ENCODE assay signal across 2 cellular contexts in genomic region chr19:10510301-10510802, GRCh38.
TF ChIP-seq lines count a peak whose summit lies in the region.

No MANE protein-coding gene starts in this region.

TF ChIP-seq in HEK293, 187 proteins besides CTCF, POLR2A, EP300 and RAD21:
- TF ChIP-seq ZNF792 (tag by site-specific recombination; IDR thresholded peaks at IDR 0.05) (no peak), ZNF654 (tag by site-specific recombination; IDR thresholded peaks at IDR 0.05; ENCODE audit: low read depth) (peak; percentile 11; the same call in 1 of the 2 replicates), ZIC2 (tag by site-specific recombination; IDR thresholded peaks at IDR 0.05) (0 out of 2 replicates have a peak, but pooled peaks have one; percentile 14), KLF17 (tag by site-specific recombination; IDR thresholded peaks at IDR 0.05) (no peak), ZNF791 (tag by site-specific recombination; IDR thresholded peaks at IDR 0.05) (no peak), ZBTB8A (tag by site-specific recombination; IDR thresholded peaks at IDR 0.05) (peak; percentile 11; the same call in 1 of the 2 replicates), GLIS2 (tag by site-specific recombination; IDR thresholded peaks at IDR 0.05) (peak; percentile 54; the same call in 1 of the 2 replicates), PATZ1 (tag by site-specific recombination; IDR thresholded peaks at IDR 0.05) (peak; percentile 75), ZNF121 (tag by site-specific recombination; IDR thresholded peaks at IDR 0.05) (no peak), GLIS1 (tag by site-specific recombination; IDR thresholded peaks at IDR 0.05) (peak; percentile 71), MZF1 (tag by site-specific recombination; IDR thresholded peaks at IDR 0.05; ENCODE audit: borderline replicate concordance) (no peak), PRDM10 (tag by site-specific recombination; IDR thresholded peaks at IDR 0.05) (peak; percentile 56)
TF ChIP-seq in HEK293: peak in this region for 7.

TF ChIP-seq in H1, 55 proteins besides CTCF, POLR2A, EP300 and RAD21:
- no peak for TF ChIP-seq TBP (IDR thresholded peaks at IDR 0.05; ENCODE audit: low read depth, low read length)
- no peak for TF ChIP-seq POLR2AphosphoS5 (IDR thresholded peaks at IDR 0.05; ENCODE audit: low read depth, low read length)
- TF ChIP-seq HDAC6 (IDR thresholded peaks at IDR 0.05; ENCODE audit: low read depth, low read length), result no peak
- 0 out of 2 replicates have a peak, but pooled peaks have one; percentile 36 for TF ChIP-seq TEAD4 (IDR thresholded peaks at IDR 0.05; ENCODE audit: low read depth, low read length)
- no peak for TF ChIP-seq SIRT6 (IDR thresholded peaks at IDR 0.05; ENCODE audit: low read length)
- no peak for TF ChIP-seq CBX5 (IDR thresholded peaks at IDR 0.05; ENCODE audit: low read depth, low read length)
- peak; percentile 87 for TF ChIP-seq SRF (IDR thresholded peaks at IDR 0.05; ENCODE audit: low read depth, low read length)
- TF ChIP-seq GABPA (IDR thresholded peaks at IDR 0.05; ENCODE audit: borderline replicate concordance, insufficient read depth, low read length), result 0 out of 2 replicates have a peak, but pooled peaks have one; percentile 20
- TF ChIP-seq RXRA (IDR thresholded peaks at IDR 0.05; ENCODE audit: insufficient read depth, low read depth, low read length), result peak; percentile 82; the same call in 1 of the 2 replicates
- TF ChIP-seq ASH2L (IDR thresholded peaks at IDR 0.05; ENCODE audit: low read length), result no peak
